20 cellular contexts compared by ENCODE assay signal in genomic region chr1:36076979-36077573, GRCh38. TPM values are rescaled to one million over a fixed set of nuclear protein-coding genes. Genes with fewer than 3 reads are reported as not detected.
DNase-seq lines count a peak whose midpoint lies in the region; TF ChIP-seq lines count a peak whose summit lies in the region.
"Had no signal": no experiment of that assay in that cellular context is flagged by ENCODE, and none has a peak within 500 bp of the region (broad histone marks: within the 10 kb centered on the region; RNA-seq: fewer than 3 reads in every experiment).

No MANE protein-coding gene starts in this region.

- H3K79me2 ChIP-seq in GM23248 (ENCODE audit: insufficient read depth), result no peaks in the 10 kb centered on the region

- DNase-seq in GM23248 (peak; percentile 22), SK-N-MC (ENCODE audit: low read depth, low spot score) (no peak), choroid plexus epithelial cell (ENCODE audit: low read depth) (peak; percentile 16), iris pigment epithelial cell (ENCODE audit: low read depth) (peak; percentile 22), MV-4-11 (lab: John Stamatoyannopoulos, UW) (no peak), MG63 (no peak), NCI-H1436 (lab: John Stamatoyannopoulos, UW) (no peak)
- DNase-seq: ACHN; BE2C; C1 segment of cervical spinal cord; CD4-positive, CD25-positive, alpha-beta regulatory T cell; CD8-positive, alpha-beta memory T cell; COR-L47; DMS153; DMS79; GDM1; HCEC 1CT; IMR-90 had no signal

- H3K4me2 ChIP-seq in GM23248 (ENCODE audit: unreplicated experiment), result no peak overlapping the region
- H3K4me2 ChIP-seq: GM23338 had no signal

- no peaks in the 10 kb centered on the region for H3K9me2 ChIP-seq in GM23248 (ENCODE audit: insufficient read depth)

- peaks cover 11% of the 10 kb centered on the region for H3K4me1 ChIP-seq in GM23248 (ENCODE audit: insufficient read depth)
- H3K4me1 ChIP-seq: BE2C had no signal

- H4K20me1 ChIP-seq in GM23248 (ENCODE audit: insufficient read depth), result no peaks in the 10 kb centered on the region

- H3K9me3 ChIP-seq in GM23248 (ENCODE audit: low read depth), result no peaks in the 10 kb centered on the region
- no peaks in the 10 kb centered on the region for H3K9me3 ChIP-seq in SK-N-MC (ENCODE audit: low read depth, low read length)
- H3K9me3 ChIP-seq in MG63, result no peaks in the 10 kb centered on the region
- H3K9me3 ChIP-seq: BE2C had no signal

- no peak for TF ChIP-seq CTCF in choroid plexus epithelial cell (conservative IDR thresholded peaks at IDR 0.05; ENCODE audit: low read depth, low read length)

- H3K4me3 ChIP-seq in GM23248 (no peak overlapping the region), SK-N-MC (no peak overlapping the region), choroid plexus epithelial cell (ENCODE audit: low read depth, low read length) (no peak overlapping the region), MG63 (no peak overlapping the region)
- H3K4me3 ChIP-seq: GM23338 had no signal

- WGBS in GM23248 (ENCODE audit: low coverage in 1 of 2, low lambda C conversion rate in 2 of 2, missing lambda C conversion rate in 2 of 2), 2 experiments, result 31 to 39% methylated on average over 4 of the region's 4 CpGs

- H3K36me3 ChIP-seq in GM23248 (ENCODE audit: low read depth), result no peaks in the 10 kb centered on the region
- H3K36me3 ChIP-seq in SK-N-MC (ENCODE audit: insufficient read depth, low read length), result no peaks in the 10 kb centered on the region
- H3K36me3 ChIP-seq in MG63, result no peaks in the 10 kb centered on the region
- H3K36me3 ChIP-seq: BE2C had no signal

- H3K27ac ChIP-seq in GM23248 (no peak overlapping the region), SK-N-MC (0 out of 2 replicates have a peak overlapping the region, but pooled peaks have one; percentile 11)

- in situ Hi-C loops in GM23248 (cut with MboI), result no loop called here

- no peaks in the 10 kb centered on the region for H3K27me3 ChIP-seq in GM23248 (replicated peaks; ENCODE audit: insufficient read depth)
- no peaks in the 10 kb centered on the region for H3K27me3 ChIP-seq in MG63
- H3K27me3 ChIP-seq: BE2C had no signal

- H3K9ac ChIP-seq in GM23248 (no peak overlapping the region), SK-N-MC (ENCODE audit: insufficient read length) (no peak overlapping the region)

- H2AFZ ChIP-seq in GM23248, result no peak overlapping the region
- H2AFZ ChIP-seq: GM23338 had no signal

- H3F3A ChIP-seq in GM23248 (ENCODE audit: insufficient read depth), result peaks cover 15% of the 10 kb centered on the region; the same call in 1 of the 2 replicates

RNA-seq across cellular contexts. Expression of gene TEKT2, which starts 6.8 kb away (rescaled TPM):
- not detected in 2 replicates for total RNA-seq in GM23248 (2014; rRNA removed; shearing (Covaris generic))
- not detected in 2 replicates for polyA plus RNA-seq in GM23248 (2016; fragmentation: Nextera tagmentation; extraction: Ambion mirVana)
- not detected in 2 replicates for total RNA-seq in MG63 (2014; rRNA removed; shearing (Covaris generic); ENCODE audit: low replicate concordance)
- total RNA-seq: CD8-positive, alpha-beta memory T cell; Daoy had no signal
- polyA plus RNA-seq: CD4-positive, CD25-positive, alpha-beta regulatory T cell; CD8-positive, alpha-beta memory T cell; IMR-90 had no signal

RNA-seq across cellular contexts. Expression of gene ADPRS, which starts 11.6 kb away (rescaled TPM):
- total RNA-seq in GM23248 (2014; rRNA removed; shearing (Covaris generic)), result 64.7 and 70.3 TPM in 2 replicates
- polyA plus RNA-seq in GM23248 (2016; fragmentation: Nextera tagmentation; extraction: Ambion mirVana), result 38.9 and 42.0 TPM in 2 replicates
- total RNA-seq in MG63 (2014; rRNA removed; shearing (Covaris generic); ENCODE audit: low replicate concordance), result 64.5 and 65.4 TPM in 2 replicates

RNA-seq across cellular contexts. Expression of gene COL8A2, which starts 47.9 kb away (rescaled TPM):
- 30.5 and 33.1 TPM in 2 replicates for total RNA-seq in GM23248 (2014; rRNA removed; shearing (Covaris generic))
- polyA plus RNA-seq in GM23248 (2016; fragmentation: Nextera tagmentation; extraction: Ambion mirVana), result 2.9 and 3.2 TPM in 2 replicates
- 0.99 and 1.4 TPM in 2 replicates for total RNA-seq in MG63 (2014; rRNA removed; shearing (Covaris generic); ENCODE audit: low replicate concordance)
- total RNA-seq: CD4-positive, CD25-positive, alpha-beta regulatory T cell had no signal
- polyA plus RNA-seq: CD8-positive, alpha-beta memory T cell had no signal

Comparison
In these comparisons a context has a peak if more than half of its experiments do, and no peak if none do; other contexts are left out.
1. DNase-seq: peak in GM23248 (single experiment), choroid plexus epithelial cell (single experiment) and iris pigment epithelial cell (single experiment); none in SK-N-MC (single experiment), MV-4-11 (single experiment), MG63 (single experiment) and NCI-H1436 (single experiment).
2. RNA of gene COL8A2, which starts 47.9 kb away (total RNA-seq): 30.5 to 33.1 TPM in GM23248; 0.99 to 1.4 TPM in MG63; every median in the first group is over 10 times any median in the second.